7 cellular contexts compared by ENCODE assay signal in genomic region chr3:20185733-20186599, GRCh38.
DNase-seq lines count a peak whose midpoint lies in the region; ATAC-seq lines count a peak whose summit lies in the region.

TSS of gene SGO1 (minus strand) at chr3:20186206. CDS start at chr3:20184027, 2,179 bp downstream.

- ATAC-seq in GM18508 (IDR thresholded peaks at IDR 0.05; ENCODE audit: insufficient read depth, unreplicated experiment) (peak; percentile 89), HG02981 (IDR thresholded peaks at IDR 0.05; ENCODE audit: unreplicated experiment) (peak; percentile 93)

- DNase-seq in NCI-H2029 treated with DMSO at 0.1 percent for 48 hours (lab: John Stamatoyannopoulos, UW) (peak; percentile 94), T-helper 9 cell (peak; percentile 99), astrocyte of the hippocampus (ENCODE audit: low read depth, low spot score) (peak; percentile 100), hippocampal formation (lab: John Stamatoyannopoulos, UW) (peak; percentile 95 to 96), retina (peak; percentile 98)

Comparison
In these comparisons a context has a peak if more than half of its experiments do, and no peak if none do; other contexts are left out.
1. Peak in every context shown above with its lines: DNase-seq and ATAC-seq.